Comparison of ENCODE assay signal across 23 cellular contexts in the genomic region with DNA sequence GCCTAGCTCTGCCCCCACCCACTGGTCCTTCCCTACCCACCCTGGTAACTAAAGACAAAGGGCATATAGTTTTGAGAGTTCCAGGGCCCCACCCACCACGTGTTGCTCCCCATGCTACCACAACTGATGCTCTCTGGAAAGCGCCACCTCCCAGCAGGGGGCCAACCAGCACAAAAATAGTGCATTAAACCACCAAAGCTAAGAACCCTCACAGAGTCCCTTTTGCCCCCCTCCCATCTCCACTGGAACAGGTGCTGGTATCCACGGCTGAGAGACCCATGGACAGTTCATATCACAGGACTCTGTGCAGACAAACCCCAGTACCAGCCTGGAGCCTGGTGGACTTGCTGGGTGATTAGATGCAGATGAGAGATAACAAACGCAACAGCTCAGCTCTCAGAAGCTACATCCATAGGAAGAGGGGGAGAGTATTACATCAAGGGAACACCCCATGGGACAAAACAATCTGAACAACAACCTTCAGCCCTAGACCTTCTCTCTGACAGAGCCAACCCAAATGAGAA.
"Had no signal": no experiment of that assay in that cellular context is flagged by ENCODE, and none has a peak within 500 bp of the region (broad histone marks: within the 10 kb centered on the region; RNA-seq: fewer than 3 reads in every experiment).

No MANE protein-coding gene starts in this region.

- DNase-seq: IMR-90, Kasumi-1, KG1, MM.1S, NCI-H1092 treated with DMSO at 0.1 percent for 48 hours, NCI-H1436, NCI-H187, NCI-H2029, NCI-H2081 treated with DMSO at 0.1 percent for 48 hours, NCI-H2171, NCI-H226, NCI-H446, NCI-H510A treated with DMSO at 0.1 percent for 48 hours, NCI-H526 treated with DMSO at 0.1 percent for 48 hours, NCI-H748 treated with DMSO at 0.1 percent for 48 hours, Right ventricle myocardium superior, RPMI8226, SIG-M5, SW 1271, T-cell had no signal

- H3K4me1 Mint-ChIP-seq: T-cell had no signal

- H3K27ac Mint-ChIP-seq: T-cell; T-helper 1 cell treated with Interleukin-12 subunit alpha and Interleukin-12 subunit beta and Interleukin-4 antibody, amounts not matched to agents 30 μg/mL and 1 μg/mL, for 36 hours had no signal

- H3K36me3 Mint-ChIP-seq: T-cell had no signal

- H3K27me3 Mint-ChIP-seq: T-cell had no signal

- H3K4me3 Mint-ChIP-seq: T-cell; T-helper 1 cell treated with Interleukin-12 subunit alpha and Interleukin-12 subunit beta and Interleukin-4 antibody, amounts not matched to agents 30 μg/mL and 1 μg/mL, for 36 hours had no signal

- FAIRE-seq: HepG2, RCC 7860 had no signal

- ATAC-seq: HepG2, T-cell had no signal
